ENCODE assay signal across 28 cellular contexts in genomic region chr1:152436593-152437338, GRCh38. TPM values are rescaled to one million over a fixed set of nuclear protein-coding genes. Genes with fewer than 3 reads are reported as not detected.
DNase-seq lines count a peak whose midpoint lies in the region; ATAC-seq and TF ChIP-seq lines count a peak whose summit lies in the region.
"Had no signal": no experiment of that assay in that cellular context is flagged by ENCODE, and none has a peak within 500 bp of the region (broad histone marks: within the 10 kb centered on the region; RNA-seq: fewer than 3 reads in every experiment).

No MANE protein-coding gene starts in this region.

- H3K4me3 Mint-ChIP-seq in Calu3 (ENCODE audit: low read depth, unreplicated experiment): no peak overlapping the region
- H3K4me3 Mint-ChIP-seq: activated T-cell treated with anti-CD3 and anti-CD28 coated beads, Interleukin-2, amount 50 U/mL, for 24 hours; CD4-positive, alpha-beta memory T cell; natural killer cell treated with Interleukin-12 subunit alpha and Interleukin-12 subunit beta and Interleukin-15 and Interleukin-18, amount 100 ng/mL, for 72 hours had no signal

- ATAC-seq in HG03521 (IDR thresholded peaks at IDR 0.05; ENCODE audit: unreplicated experiment): no peak
- ATAC-seq: activated CD4-positive, CD25-positive, alpha-beta regulatory T cell treated with anti-CD3 and anti-CD28 coated beads, Interleukin-2, amount 50 U/mL, for 24 hours; GM12878; natural killer cell treated with Interleukin-12 subunit alpha and Interleukin-12 subunit beta and Interleukin-15 and Interleukin-18, amount 100 ng/mL, for 72 hours; Right ventricle myocardium inferior; stimulated activated naive CD8-positive, alpha-beta T cell treated with anti-CD3 and anti-CD28 coated beads, Interleukin-15, Interleukin-2, amounts not matched to agents 100 U/mL and 50 U/mL, for 24 hours had no signal

- no peaks in the 10 kb centered on the region for H3K4me1 Mint-ChIP-seq in Calu3 (ENCODE audit: low read depth, unreplicated experiment)

- intact Hi-C loops in Calu3 (cut with micrococcal nuclease; ENCODE audit: unreplicated experiment): no loop called here

- H3K36me3 Mint-ChIP-seq in Calu3 (ENCODE audit: insufficient read depth, unreplicated experiment): no peaks in the 10 kb centered on the region
- H3K36me3 Mint-ChIP-seq: CD4-positive, alpha-beta memory T cell; natural killer cell treated with Interleukin-12 subunit alpha and Interleukin-12 subunit beta and Interleukin-15 and Interleukin-18, amount 100 ng/mL, for 72 hours had no signal

- H3K27ac Mint-ChIP-seq in Calu3 (ENCODE audit: unreplicated experiment): no peak overlapping the region
- H3K27ac Mint-ChIP-seq: activated T-cell treated with anti-CD3 and anti-CD28 coated beads, Interleukin-2, amount 50 U/mL, for 24 hours; natural killer cell treated with Interleukin-12 subunit alpha and Interleukin-12 subunit beta and Interleukin-15 and Interleukin-18, amount 100 ng/mL, for 72 hours had no signal

- peaks cover 62% of the 10 kb centered on the region for H3K27me3 Mint-ChIP-seq in Calu3 (ENCODE audit: unreplicated experiment)

- DNase-seq in EL (peak; percentile 68), M059J (ENCODE audit: low read depth) (peak; percentile 70), epithelial cell of esophagus (ENCODE audit: low read depth) (peak; percentile 68), kidney tubule cell (ENCODE audit: low spot score) (peak; percentile 68), inferior parietal cortex (ENCODE audit: extremely low spot score) (no peak), OCI-M2 (lab: John Stamatoyannopoulos, UW; ENCODE audit: unreplicated experiment) (no peak), Calu3 (no peak)
- DNase-seq: activated naive CD4-positive, alpha-beta T cell treated with Interleukin-2 at 50 U/mL for 16 hours; activated T-cell treated with anti-CD3 and anti-CD28 coated beads, Interleukin-2, amount 50 U/mL, for 24 hours; caudate nucleus; CD4-positive, alpha-beta memory T cell; IMR-90; mesenchymal stem cell; MM.1S; NCI-H1417 treated with DMSO at 0.1 percent for 48 hours; NCI-H526; ovary; stimulated activated CD4-positive, alpha-beta T cell treated with anti-CD3 and anti-CD28 coated beads, Interleukin-4, amount 100 ng/mL, for 4 hours; stimulated activated naive CD8-positive, alpha-beta T cell treated with anti-CD3 and anti-CD28 coated beads, Interleukin-15, Interleukin-2, amounts not matched to agents 100 U/mL and 50 U/mL, for 24 hours; thyroid gland had no signal

- no TSS peak for BruUV-seq in Calu3 (replicated peaks; lab: Mats Ljungman, UMichigan)

- CTCF ChIA-PET in Calu3 (lab: Charles Lee): interaction anchor here (0.6 to 1.8 kb wide), 3 partner anchors 22 to 372 kb away, joined by 4 to 5 read pairs (median 4); no protein-coding TSS in a partner anchor

- no peaks in the 10 kb centered on the region for H3K9me3 Mint-ChIP-seq in Calu3 (ENCODE audit: low read depth, unreplicated experiment)
- H3K9me3 Mint-ChIP-seq: activated T-cell treated with anti-CD3 and anti-CD28 coated beads, Interleukin-2, amount 50 U/mL, for 24 hours; natural killer cell treated with Interleukin-12 subunit alpha and Interleukin-12 subunit beta and Interleukin-15 and Interleukin-18, amount 100 ng/mL, for 72 hours had no signal

- no peak overlapping the region for H3K4me3 ChIP-seq in epithelial cell of esophagus (ENCODE audit: low read length)
- H3K4me3 ChIP-seq: GM12878, ovary, right atrium auricular region, thyroid gland had no signal

- TF ChIP-seq CTCF in epithelial cell of esophagus (IDR thresholded peaks at IDR 0.05; ENCODE audit: insufficient read depth, low read depth, low read length, missing control alignments) (no peak), Calu3 (IDR thresholded peaks at IDR 0.05; ENCODE audit: unreplicated experiment) (no peak)

RNA-seq across cellular contexts. Expression of gene CRNN, which starts 22.7 kb away (rescaled TPM):
- not detected in 2 replicates for total RNA-seq in M059J (2014; rRNA removed; shearing (Covaris generic))
- not detected in 2 replicates for total RNA-seq in Calu3 (2022)
- total RNA-seq: CD4-positive, alpha-beta memory T cell; dermis microvascular lymphatic vessel endothelial cell; endothelial cell of umbilical vein; GM12878; IMR-90; natural killer cell treated with Interleukin-12 subunit alpha and Interleukin-12 subunit beta and Interleukin-15 and Interleukin-18, amount 100 ng/mL, for 72 hours; right atrium auricular region; Right ventricle myocardium inferior; thyroid gland had no signal

Comparison
In these comparisons a context has a peak if more than half of its experiments do, and no peak if none do; other contexts are left out.
1. DNase-seq: peak in EL (single experiment), M059J (single experiment), epithelial cell of esophagus (single experiment) and kidney tubule cell (single experiment); none in inferior parietal cortex (single experiment), OCI-M2 (single experiment) and Calu3 (single experiment).